29 cellular contexts compared by ENCODE assay signal in the genomic region with DNA sequence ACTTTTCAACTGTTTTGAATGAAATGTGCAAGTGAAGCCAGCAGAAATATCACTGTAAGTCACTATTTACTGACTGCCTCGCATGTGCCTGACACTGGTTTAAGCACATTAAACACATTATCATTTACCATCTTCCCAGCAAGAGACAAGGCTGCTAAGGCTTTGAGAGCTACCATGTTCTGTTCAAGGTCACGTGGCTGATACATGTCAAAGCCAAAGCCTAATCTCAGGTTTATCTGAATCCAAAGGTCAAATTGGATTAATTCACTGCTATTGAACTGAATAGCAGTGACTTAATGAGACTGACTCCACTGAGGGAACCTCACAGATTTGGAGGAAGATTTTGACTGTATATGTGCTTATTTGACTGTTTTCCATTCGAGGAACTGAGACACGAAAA.
"Had no signal": no experiment of that assay in that cellular context is flagged by ENCODE, and none has a peak within 500 bp of the region (broad histone marks: within the 10 kb centered on the region; RNA-seq: fewer than 3 reads in every experiment).

No MANE protein-coding gene starts in this region.

- H3K4me3 Mint-ChIP-seq: activated CD4-positive, alpha-beta memory T cell treated with anti-CD3 and anti-CD28 coated beads, Interleukin-2, amount 10 ng/mL, durations not matched to agents 7 days and 5 days; activated CD4-positive, alpha-beta T cell treated with anti-CD3 and anti-CD28 coated beads, Interleukin-2, amount 10 ng/mL, durations not matched to agents 7 days and 5 days; activated naive CD8-positive, alpha-beta T cell; activated T-cell treated with anti-CD3 and anti-CD28 coated beads, Interleukin-2, amount 50 U/mL, for 24 hours; activated T-helper 17 cell treated with anti-CD3 and anti-CD28 coated beads, Interleukin-2, amount 50 U/mL, for 72 hours; memory B cell; natural killer cell treated with Interleukin-12 subunit alpha and Interleukin-12 subunit beta and Interleukin-15 and Interleukin-18, amount 100 ng/mL, for 72 hours; stimulated activated effector memory CD8-positive, alpha-beta T cell treated with anti-CD3 and anti-CD28 coated beads, Interleukin-12 subunit alpha, Interleukin-12 subunit beta, amount 100 ng/mL, for 72 hours; stimulated activated naive CD8-positive, alpha-beta T cell treated with anti-CD3 and anti-CD28 coated beads, Interleukin-15, amount 100 ng/mL, for 72 hours; type B pancreatic cell; WTC11 had no signal

- H3K36me3 ChIP-seq: adrenal gland, gastroesophageal sphincter, vagina had no signal

- H3K27me3 Mint-ChIP-seq: activated naive CD8-positive, alpha-beta T cell; activated T-cell treated with anti-CD3 and anti-CD28 coated beads, Interleukin-2, amount 50 U/mL, for 24 hours; natural killer cell treated with Interleukin-12 subunit alpha and Interleukin-12 subunit beta and Interleukin-15 and Interleukin-18, amount 100 ng/mL, for 72 hours; stimulated activated naive CD8-positive, alpha-beta T cell treated with anti-CD3 and anti-CD28 coated beads, Interleukin-15, amount 100 ng/mL, for 72 hours; type B pancreatic cell had no signal

- H3K4me1 ChIP-seq: vagina had no signal

- DNase-seq: activated CD4-positive, alpha-beta memory T cell treated with anti-CD3 and anti-CD28 coated beads, Interleukin-2, amount 10 ng/mL, durations not matched to agents 7 days and 5 days; activated CD4-positive, alpha-beta T cell treated with anti-CD3 and anti-CD28 coated beads for 1 hour; activated CD4-positive, alpha-beta T cell treated with anti-CD3 and anti-CD28 coated beads, Interleukin-2, amount 10 ng/mL, durations not matched to agents 7 days and 5 days; activated CD8-positive, alpha-beta memory T cell treated with anti-CD3 and anti-CD28 coated beads, Interleukin-2, amount 50 U/mL, for 48 hours; activated naive CD4-positive, alpha-beta T cell; activated T-cell treated with anti-CD3 and anti-CD28 coated beads, Interleukin-2, amount 50 U/mL, for 24 hours; adrenal gland; aorta; body of pancreas; cortex of kidney; head of caudate nucleus; kidney glomerular epithelial cell; mucosa of descending colon; posterior cingulate gyrus; stimulated activated CD4-positive, alpha-beta T cell treated with anti-CD3 and anti-CD28 coated beads, Interleukin-4, amount 100 ng/mL, for 24 hours; stimulated activated naive CD8-positive, alpha-beta T cell treated with anti-CD3 and anti-CD28 coated beads, Interleukin-15, amount 100 ng/mL, for 72 hours; substantia nigra; T-helper 2 cell had no signal

- H3K27me3 ChIP-seq: adrenal gland, body of pancreas, gastroesophageal sphincter, vagina had no signal

- H3K4me3 ChIP-seq: adrenal gland, body of pancreas, gastroesophageal sphincter, mucosa of descending colon, skin epidermis, vagina had no signal

- ATAC-seq: activated T-helper 17 cell treated with anti-CD3 and anti-CD28 coated beads, Interleukin-2, amount 50 U/mL, for 72 hours; body of pancreas; gastroesophageal sphincter; mucosa of descending colon; natural killer cell treated with Interleukin-12 subunit alpha and Interleukin-12 subunit beta and Interleukin-15 and Interleukin-18, amount 100 ng/mL, for 72 hours; stimulated activated effector memory CD8-positive, alpha-beta T cell treated with anti-CD3 and anti-CD28 coated beads, Interleukin-12 subunit alpha, Interleukin-12 subunit beta, amount 100 ng/mL, for 72 hours; stimulated activated naive CD8-positive, alpha-beta T cell treated with anti-CD3 and anti-CD28 coated beads, Interleukin-15, amount 100 ng/mL, for 72 hours; WTC11 had no signal

- H3K4me1 Mint-ChIP-seq: memory B cell had no signal

- H3K36me3 Mint-ChIP-seq: activated naive CD8-positive, alpha-beta T cell; memory B cell; natural killer cell treated with Interleukin-12 subunit alpha and Interleukin-12 subunit beta and Interleukin-15 and Interleukin-18, amount 100 ng/mL, for 72 hours; type B pancreatic cell had no signal

- H3K9me3 ChIP-seq: adrenal gland, body of pancreas, gastroesophageal sphincter, mucosa of descending colon, vagina had no signal

- H3K27ac Mint-ChIP-seq: activated CD4-positive, alpha-beta memory T cell treated with anti-CD3 and anti-CD28 coated beads, Interleukin-2, amount 10 ng/mL, durations not matched to agents 7 days and 5 days; activated CD4-positive, alpha-beta T cell treated with anti-CD3 and anti-CD28 coated beads, Interleukin-2, amount 10 ng/mL, durations not matched to agents 7 days and 5 days; activated naive CD8-positive, alpha-beta T cell; activated T-cell treated with anti-CD3 and anti-CD28 coated beads, Interleukin-2, amount 50 U/mL, for 24 hours; activated T-helper 17 cell treated with anti-CD3 and anti-CD28 coated beads, Interleukin-2, amount 50 U/mL, for 72 hours; memory B cell; stimulated activated effector memory CD8-positive, alpha-beta T cell treated with anti-CD3 and anti-CD28 coated beads, Interleukin-12 subunit alpha, Interleukin-12 subunit beta, amount 100 ng/mL, for 72 hours; stimulated activated naive CD8-positive, alpha-beta T cell treated with anti-CD3 and anti-CD28 coated beads, Interleukin-15, amount 100 ng/mL, for 72 hours; type B pancreatic cell; WTC11 had no signal

- H3K27ac ChIP-seq: adrenal gland, body of pancreas, vagina had no signal

- FAIRE-seq: endothelial cell of umbilical vein had no signal

- H3K9me3 Mint-ChIP-seq: activated CD4-positive, alpha-beta memory T cell treated with anti-CD3 and anti-CD28 coated beads, Interleukin-2, amount 10 ng/mL, durations not matched to agents 7 days and 5 days; activated CD4-positive, alpha-beta T cell treated with anti-CD3 and anti-CD28 coated beads, Interleukin-2, amount 10 ng/mL, durations not matched to agents 7 days and 5 days; activated T-cell treated with anti-CD3 and anti-CD28 coated beads, Interleukin-2, amount 50 U/mL, for 24 hours; activated T-helper 17 cell treated with anti-CD3 and anti-CD28 coated beads, Interleukin-2, amount 50 U/mL, for 72 hours; memory B cell; natural killer cell treated with Interleukin-12 subunit alpha and Interleukin-12 subunit beta and Interleukin-15 and Interleukin-18, amount 100 ng/mL, for 72 hours; stimulated activated effector memory CD8-positive, alpha-beta T cell treated with anti-CD3 and anti-CD28 coated beads, Interleukin-12 subunit alpha, Interleukin-12 subunit beta, amount 100 ng/mL, for 72 hours; stimulated activated naive CD8-positive, alpha-beta T cell treated with anti-CD3 and anti-CD28 coated beads, Interleukin-15, amount 100 ng/mL, for 72 hours; type B pancreatic cell; WTC11 had no signal
